1 cellular context compared by ENCODE assay signal in the genomic region with DNA sequence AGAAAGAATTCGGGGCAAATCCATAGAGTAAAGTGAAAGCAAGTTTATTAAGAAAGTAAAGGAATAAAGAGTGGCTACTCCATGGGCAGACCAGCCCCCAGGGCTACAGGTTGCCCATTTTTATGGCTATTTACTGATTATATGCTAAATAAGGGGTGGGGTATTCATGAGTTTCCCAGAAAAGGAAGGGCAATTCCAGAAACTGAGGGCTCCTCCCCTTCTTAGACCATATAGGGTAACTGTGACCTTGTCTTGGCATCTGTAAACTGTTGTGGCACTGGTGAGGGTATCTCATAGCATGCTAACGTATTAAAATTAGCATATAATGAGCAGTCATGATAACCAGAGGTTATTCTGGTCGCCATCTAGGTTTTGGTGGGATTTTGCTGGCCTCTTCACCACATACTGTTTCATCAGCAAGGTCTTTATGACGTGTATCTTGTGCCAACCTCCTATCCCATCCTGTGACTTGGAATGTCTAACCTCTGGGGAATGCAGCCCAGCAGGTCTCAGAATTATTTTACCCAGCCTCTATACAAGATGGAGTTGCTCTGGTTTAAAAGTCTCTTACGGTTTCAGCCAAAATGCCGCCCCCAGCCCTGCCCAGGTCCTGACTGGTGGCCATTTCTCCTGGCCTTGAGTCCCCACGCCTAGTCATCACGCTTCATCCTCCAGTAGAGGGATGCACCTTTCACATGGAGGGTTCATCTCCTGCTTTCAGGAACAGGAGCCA.
TF ChIP-seq lines count a peak whose summit lies in the region.

No MANE protein-coding gene starts in this region.

TF ChIP-seq in SK-N-SH treated with all-trans-retinoic acid at 6 μM for 48 hours, 23 proteins besides CTCF, POLR2A, EP300 and RAD21 (continued from another document):
- TF ChIP-seq, protein P1, sequence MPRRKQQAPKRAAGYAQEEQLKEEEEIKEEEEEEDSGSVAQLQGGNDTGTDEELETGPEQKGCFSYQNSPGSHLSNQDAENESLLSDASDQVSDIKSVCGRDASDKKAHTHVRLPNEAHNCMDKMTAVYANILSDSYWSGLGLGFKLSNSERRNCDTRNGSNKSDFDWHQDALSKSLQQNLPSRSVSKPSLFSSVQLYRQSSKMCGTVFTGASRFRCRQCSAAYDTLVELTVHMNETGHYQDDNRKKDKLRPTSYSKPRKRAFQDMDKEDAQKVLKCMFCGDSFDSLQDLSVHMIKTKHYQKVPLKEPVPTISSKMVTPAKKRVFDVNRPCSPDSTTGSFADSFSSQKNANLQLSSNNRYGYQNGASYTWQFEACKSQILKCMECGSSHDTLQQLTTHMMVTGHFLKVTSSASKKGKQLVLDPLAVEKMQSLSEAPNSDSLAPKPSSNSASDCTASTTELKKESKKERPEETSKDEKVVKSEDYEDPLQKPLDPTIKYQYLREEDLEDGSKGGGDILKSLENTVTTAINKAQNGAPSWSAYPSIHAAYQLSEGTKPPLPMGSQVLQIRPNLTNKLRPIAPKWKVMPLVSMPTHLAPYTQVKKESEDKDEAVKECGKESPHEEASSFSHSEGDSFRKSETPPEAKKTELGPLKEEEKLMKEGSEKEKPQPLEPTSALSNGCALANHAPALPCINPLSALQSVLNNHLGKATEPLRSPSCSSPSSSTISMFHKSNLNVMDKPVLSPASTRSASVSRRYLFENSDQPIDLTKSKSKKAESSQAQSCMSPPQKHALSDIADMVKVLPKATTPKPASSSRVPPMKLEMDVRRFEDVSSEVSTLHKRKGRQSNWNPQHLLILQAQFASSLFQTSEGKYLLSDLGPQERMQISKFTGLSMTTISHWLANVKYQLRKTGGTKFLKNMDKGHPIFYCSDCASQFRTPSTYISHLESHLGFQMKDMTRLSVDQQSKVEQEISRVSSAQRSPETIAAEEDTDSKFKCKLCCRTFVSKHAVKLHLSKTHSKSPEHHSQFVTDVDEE (CRISPR knock-in tag; IDR thresholded peaks at IDR 0.05) = no peak
- TF ChIP-seq ARNTL (CRISPR knock-in tag; IDR thresholded peaks at IDR 0.05; ENCODE audit: borderline replicate concordance, low read depth) (no peak), TOX (CRISPR knock-in tag; IDR thresholded peaks at IDR 0.05; ENCODE audit: borderline replicate concordance) (no peak), ZFP30 (CRISPR knock-in tag; IDR thresholded peaks at IDR 0.05) (no peak), RARB (CRISPR knock-in tag; IDR thresholded peaks at IDR 0.05) (no peak), ZFP3 (CRISPR knock-in tag; IDR thresholded peaks at IDR 0.05) (peak; percentile 71; the same call in 1 of the 2 replicates), SNAI2 (CRISPR knock-in tag; IDR thresholded peaks at IDR 0.05) (peak; percentile 50; the same call in 1 of the 2 replicates), TCF4 (CRISPR knock-in tag; IDR thresholded peaks at IDR 0.05; ENCODE audit: borderline replicate concordance) (no peak), ZNF8 (CRISPR knock-in tag; IDR thresholded peaks at IDR 0.05) (no peak), ESRRG (CRISPR knock-in tag; IDR thresholded peaks at IDR 0.05) (no peak), ZNF70 (CRISPR knock-in tag; IDR thresholded peaks at IDR 0.05) (no peak), ISL1 (CRISPR knock-in tag; IDR thresholded peaks at IDR 0.05) (no peak), PPARA (CRISPR knock-in tag; IDR thresholded peaks at IDR 0.05; ENCODE audit: borderline replicate concordance) (no peak)
- TF ChIP-seq, protein P2, sequence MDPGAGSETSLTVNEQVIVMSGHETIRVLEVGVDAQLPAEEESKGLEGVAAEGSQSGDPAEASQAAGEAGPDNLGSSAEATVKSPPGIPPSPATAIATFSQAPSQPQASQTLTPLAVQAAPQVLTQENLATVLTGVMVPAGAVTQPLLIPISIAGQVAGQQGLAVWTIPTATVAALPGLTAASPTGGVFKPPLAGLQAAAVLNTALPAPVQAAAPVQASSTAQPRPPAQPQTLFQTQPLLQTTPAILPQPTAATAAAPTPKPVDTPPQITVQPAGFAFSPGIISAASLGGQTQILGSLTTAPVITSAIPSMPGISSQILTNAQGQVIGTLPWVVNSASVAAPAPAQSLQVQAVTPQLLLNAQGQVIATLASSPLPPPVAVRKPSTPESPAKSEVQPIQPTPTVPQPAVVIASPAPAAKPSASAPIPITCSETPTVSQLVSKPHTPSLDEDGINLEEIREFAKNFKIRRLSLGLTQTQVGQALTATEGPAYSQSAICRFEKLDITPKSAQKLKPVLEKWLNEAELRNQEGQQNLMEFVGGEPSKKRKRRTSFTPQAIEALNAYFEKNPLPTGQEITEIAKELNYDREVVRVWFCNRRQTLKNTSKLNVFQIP (CRISPR knock-in tag; IDR thresholded peaks at IDR 0.05; ENCODE audit: borderline replicate concordance, low read depth) = no peak
- TF ChIP-seq, protein P3, sequence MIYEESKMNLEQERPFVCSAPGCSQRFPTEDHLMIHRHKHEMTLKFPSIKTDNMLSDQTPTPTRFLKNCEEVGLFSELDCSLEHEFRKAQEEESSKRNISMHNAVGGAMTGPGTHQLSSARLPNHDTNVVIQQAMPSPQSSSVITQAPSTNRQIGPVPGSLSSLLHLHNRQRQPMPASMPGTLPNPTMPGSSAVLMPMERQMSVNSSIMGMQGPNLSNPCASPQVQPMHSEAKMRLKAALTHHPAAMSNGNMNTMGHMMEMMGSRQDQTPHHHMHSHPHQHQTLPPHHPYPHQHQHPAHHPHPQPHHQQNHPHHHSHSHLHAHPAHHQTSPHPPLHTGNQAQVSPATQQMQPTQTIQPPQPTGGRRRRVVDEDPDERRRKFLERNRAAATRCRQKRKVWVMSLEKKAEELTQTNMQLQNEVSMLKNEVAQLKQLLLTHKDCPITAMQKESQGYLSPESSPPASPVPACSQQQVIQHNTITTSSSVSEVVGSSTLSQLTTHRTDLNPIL (CRISPR knock-in tag; IDR thresholded peaks at IDR 0.05; ENCODE audit: low read depth) = no peak
- TF ChIP-seq, protein P4, sequence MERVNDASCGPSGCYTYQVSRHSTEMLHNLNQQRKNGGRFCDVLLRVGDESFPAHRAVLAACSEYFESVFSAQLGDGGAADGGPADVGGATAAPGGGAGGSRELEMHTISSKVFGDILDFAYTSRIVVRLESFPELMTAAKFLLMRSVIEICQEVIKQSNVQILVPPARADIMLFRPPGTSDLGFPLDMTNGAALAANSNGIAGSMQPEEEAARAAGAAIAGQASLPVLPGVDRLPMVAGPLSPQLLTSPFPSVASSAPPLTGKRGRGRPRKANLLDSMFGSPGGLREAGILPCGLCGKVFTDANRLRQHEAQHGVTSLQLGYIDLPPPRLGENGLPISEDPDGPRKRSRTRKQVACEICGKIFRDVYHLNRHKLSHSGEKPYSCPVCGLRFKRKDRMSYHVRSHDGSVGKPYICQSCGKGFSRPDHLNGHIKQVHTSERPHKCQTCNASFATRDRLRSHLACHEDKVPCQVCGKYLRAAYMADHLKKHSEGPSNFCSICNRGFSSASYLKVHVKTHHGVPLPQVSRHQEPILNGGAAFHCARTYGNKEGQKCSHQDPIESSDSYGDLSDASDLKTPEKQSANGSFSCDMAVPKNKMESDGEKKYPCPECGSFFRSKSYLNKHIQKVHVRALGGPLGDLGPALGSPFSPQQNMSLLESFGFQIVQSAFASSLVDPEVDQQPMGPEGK (CRISPR knock-in tag; IDR thresholded peaks at IDR 0.05; ENCODE audit: borderline replicate concordance) = no peak
- TF ChIP-seq, protein P5, sequence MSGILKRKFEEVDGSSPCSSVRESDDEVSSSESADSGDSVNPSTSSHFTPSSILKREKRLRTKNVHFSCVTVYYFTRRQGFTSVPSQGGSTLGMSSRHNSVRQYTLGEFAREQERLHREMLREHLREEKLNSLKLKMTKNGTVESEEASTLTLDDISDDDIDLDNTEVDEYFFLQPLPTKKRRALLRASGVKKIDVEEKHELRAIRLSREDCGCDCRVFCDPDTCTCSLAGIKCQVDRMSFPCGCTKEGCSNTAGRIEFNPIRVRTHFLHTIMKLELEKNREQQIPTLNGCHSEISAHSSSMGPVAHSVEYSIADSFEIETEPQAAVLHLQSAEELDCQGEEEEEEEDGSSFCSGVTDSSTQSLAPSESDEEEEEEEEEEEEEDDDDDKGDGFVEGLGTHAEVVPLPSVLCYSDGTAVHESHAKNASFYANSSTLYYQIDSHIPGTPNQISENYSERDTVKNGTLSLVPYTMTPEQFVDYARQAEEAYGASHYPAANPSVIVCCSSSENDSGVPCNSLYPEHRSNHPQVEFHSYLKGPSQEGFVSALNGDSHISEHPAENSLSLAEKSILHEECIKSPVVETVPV (CRISPR knock-in tag; IDR thresholded peaks at IDR 0.05) = no peak
